ENCODE assay signal across 10 cellular contexts in genomic region chr16:17921357-17921978, GRCh38.
DNase-seq lines count a peak whose midpoint lies in the region; ATAC-seq and FAIRE-seq lines count a peak whose summit lies in the region.
"Had no signal": no experiment of that assay in that cellular context is flagged by ENCODE, and none has a peak within 500 bp of the region (broad histone marks: within the 10 kb centered on the region; RNA-seq: fewer than 3 reads in every experiment).

No MANE protein-coding gene starts in this region.

- H3K27ac Mint-ChIP-seq in activated naive CD4-positive, alpha-beta T cell treated with anti-CD3 and anti-CD28 coated beads, Interleukin-2, amount 50 U/mL, for 72 hours: no peak overlapping the region
- H3K27ac Mint-ChIP-seq: T-helper 1 cell treated with Interleukin-12 subunit alpha and Interleukin-12 subunit beta and Interleukin-4 antibody, amounts not matched to agents 30 μg/mL and 1 μg/mL, for 36 hours had no signal

- ATAC-seq in HG03095 (IDR thresholded peaks at IDR 0.05; ENCODE audit: unreplicated experiment): peak; percentile 57
- peak; percentile 55 to 71 for ATAC-seq in activated naive CD4-positive, alpha-beta T cell treated with anti-CD3 and anti-CD28 coated beads, Interleukin-2, amount 50 U/mL, for 72 hours
- no peak for ATAC-seq in GM21381 (IDR thresholded peaks at IDR 0.05; ENCODE audit: unreplicated experiment)
- ATAC-seq: right cardiac atrium had no signal

- no peaks in the 10 kb centered on the region for H3K9me3 Mint-ChIP-seq in activated naive CD4-positive, alpha-beta T cell treated with anti-CD3 and anti-CD28 coated beads, Interleukin-2, amount 50 U/mL, for 72 hours
- H3K9me3 Mint-ChIP-seq: T-helper 1 cell treated with Interleukin-12 subunit alpha and Interleukin-12 subunit beta and Interleukin-4 antibody, amounts not matched to agents 30 μg/mL and 1 μg/mL, for 36 hours had no signal

- no peaks in the 10 kb centered on the region for H3K36me3 Mint-ChIP-seq in activated naive CD4-positive, alpha-beta T cell treated with anti-CD3 and anti-CD28 coated beads, Interleukin-2, amount 50 U/mL, for 72 hours

- DNase-seq in ELF-1 (ENCODE audit: low read depth, low spot score): peak; percentile 83
- DNase-seq in SK-N-DZ (ENCODE audit: low spot score): peak; percentile 10
- DNase-seq in activated naive CD4-positive, alpha-beta T cell treated with anti-CD3 and anti-CD28 coated beads, Interleukin-2, amount 50 U/mL, for 72 hours (ENCODE audit: low spot score in 2 of 2): peak in 1 of 2 donors; percentile 60
- DNase-seq in lung microvascular endothelial cell (ENCODE audit: low read depth in 2 of 2): peak; percentile 2 to 3
- peak; percentile 5 for DNase-seq in urothelium cell line (ENCODE audit: low spot score)
- no peak for DNase-seq in NCI-H2081 treated with DMSO at 0.1 percent for 48 hours (lab: John Stamatoyannopoulos, UW)

- no peak for FAIRE-seq in urothelium cell line (lab: Jason Lieb, UNC)
